1 cellular context compared by ENCODE assay signal in the genomic region with DNA sequence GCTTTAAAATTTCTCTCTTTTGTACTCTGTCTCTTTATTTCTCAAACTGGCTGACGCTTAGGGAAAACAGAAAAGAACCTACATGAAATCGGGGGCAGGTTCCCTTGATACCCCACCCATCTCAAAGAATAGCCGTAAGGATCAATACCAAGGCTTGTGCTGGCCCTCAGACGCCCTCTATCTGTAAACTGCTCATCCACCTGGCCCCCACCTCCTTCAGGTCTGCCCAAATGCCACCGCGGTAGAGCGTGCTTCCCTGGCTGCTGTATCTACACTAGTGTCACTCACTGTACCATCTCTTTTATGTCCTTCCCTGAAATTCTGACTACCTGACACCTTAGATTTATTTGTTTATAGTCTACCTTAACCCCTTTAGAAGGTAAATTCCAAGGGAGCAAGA.
TF ChIP-seq lines count a peak whose summit lies in the region.

No MANE protein-coding gene starts in this region.

TF ChIP-seq in GM23338, 12 proteins besides CTCF, POLR2A, EP300 and RAD21 (continued from another document):
- TF ChIP-seq, protein P1, sequence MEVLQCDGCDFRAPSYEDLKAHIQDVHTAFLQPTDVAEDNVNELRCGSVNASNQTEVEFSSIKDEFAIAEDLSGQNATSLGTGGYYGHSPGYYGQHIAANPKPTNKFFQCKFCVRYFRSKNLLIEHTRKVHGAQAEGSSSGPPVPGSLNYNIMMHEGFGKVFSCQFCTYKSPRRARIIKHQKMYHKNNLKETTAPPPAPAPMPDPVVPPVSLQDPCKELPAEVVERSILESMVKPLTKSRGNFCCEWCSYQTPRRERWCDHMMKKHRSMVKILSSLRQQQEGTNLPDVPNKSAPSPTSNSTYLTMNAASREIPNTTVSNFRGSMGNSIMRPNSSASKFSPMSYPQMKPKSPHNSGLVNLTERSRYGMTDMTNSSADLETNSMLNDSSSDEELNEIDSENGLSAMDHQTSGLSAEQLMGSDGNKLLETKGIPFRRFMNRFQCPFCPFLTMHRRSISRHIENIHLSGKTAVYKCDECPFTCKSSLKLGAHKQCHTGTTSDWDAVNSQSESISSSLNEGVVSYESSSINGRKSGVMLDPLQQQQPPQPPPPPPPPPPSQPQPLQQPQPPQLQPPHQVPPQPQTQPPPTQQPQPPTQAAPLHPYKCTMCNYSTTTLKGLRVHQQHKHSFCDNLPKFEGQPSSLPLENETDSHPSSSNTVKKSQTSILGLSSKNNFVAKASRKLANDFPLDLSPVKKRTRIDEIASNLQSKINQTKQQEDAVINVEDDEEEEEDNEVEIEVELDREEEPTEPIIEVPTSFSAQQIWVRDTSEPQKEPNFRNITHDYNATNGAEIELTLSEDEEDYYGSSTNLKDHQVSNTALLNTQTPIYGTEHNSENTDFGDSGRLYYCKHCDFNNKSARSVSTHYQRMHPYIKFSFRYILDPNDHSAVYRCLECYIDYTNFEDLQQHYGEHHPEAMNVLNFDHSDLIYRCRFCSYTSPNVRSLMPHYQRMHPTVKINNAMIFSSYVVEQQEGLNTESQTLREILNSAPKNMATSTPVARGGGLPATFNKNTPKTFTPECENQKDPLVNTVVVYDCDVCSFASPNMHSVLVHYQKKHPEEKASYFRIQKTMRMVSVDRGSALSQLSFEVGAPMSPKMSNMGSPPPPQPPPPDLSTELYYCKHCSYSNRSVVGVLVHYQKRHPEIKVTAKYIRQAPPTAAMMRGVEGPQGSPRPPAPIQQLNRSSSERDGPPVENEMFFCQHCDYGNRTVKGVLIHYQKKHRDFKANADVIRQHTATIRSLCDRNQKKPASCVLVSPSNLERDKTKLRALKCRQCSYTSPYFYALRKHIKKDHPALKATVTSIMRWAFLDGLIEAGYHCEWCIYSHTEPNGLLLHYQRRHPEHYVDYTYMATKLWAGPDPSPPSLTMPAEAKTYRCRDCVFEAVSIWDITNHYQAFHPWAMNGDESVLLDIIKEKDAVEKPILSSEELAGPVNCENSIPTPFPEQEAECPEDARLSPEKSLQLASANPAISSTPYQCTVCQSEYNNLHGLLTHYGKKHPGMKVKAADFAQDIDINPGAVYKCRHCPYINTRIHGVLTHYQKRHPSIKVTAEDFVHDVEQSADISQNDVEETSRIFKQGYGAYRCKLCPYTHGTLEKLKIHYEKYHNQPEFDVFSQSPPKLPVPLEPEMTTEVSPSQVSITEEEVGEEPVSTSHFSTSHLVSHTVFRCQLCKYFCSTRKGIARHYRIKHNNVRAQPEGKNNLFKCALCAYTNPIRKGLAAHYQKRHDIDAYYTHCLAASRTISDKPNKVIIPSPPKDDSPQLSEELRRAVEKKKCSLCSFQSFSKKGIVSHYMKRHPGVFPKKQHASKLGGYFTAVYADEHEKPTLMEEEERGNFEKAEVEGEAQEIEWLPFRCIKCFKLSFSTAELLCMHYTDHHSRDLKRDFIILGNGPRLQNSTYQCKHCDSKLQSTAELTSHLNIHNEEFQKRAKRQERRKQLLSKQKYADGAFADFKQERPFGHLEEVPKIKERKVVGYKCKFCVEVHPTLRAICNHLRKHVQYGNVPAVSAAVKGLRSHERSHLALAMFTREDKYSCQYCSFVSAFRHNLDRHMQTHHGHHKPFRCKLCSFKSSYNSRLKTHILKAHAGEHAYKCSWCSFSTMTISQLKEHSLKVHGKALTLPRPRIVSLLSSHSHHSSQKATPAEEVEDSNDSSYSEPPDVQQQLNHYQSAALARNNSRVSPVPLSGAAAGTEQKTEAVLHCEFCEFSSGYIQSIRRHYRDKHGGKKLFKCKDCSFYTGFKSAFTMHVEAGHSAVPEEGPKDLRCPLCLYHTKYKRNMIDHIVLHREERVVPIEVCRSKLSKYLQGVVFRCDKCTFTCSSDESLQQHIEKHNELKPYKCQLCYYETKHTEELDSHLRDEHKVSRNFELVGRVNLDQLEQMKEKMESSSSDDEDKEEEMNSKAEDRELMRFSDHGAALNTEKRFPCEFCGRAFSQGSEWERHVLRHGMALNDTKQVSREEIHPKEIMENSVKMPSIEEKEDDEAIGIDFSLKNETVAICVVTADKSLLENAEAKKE (CRISPR knock-in tag; IDR thresholded peaks at IDR 0.05): no peak
- TF ChIP-seq EZH2 (IDR thresholded peaks at IDR 0.05; ENCODE audit: low read depth, unreplicated experiment) (no peak), NANOG (IDR thresholded peaks at IDR 0.05; ENCODE audit: borderline replicate concordance) (no peak)
TF ChIP-seq in GM23338: peak in this region for 0.
